Comparison of ENCODE assay signal across 8 cellular contexts in genomic region chr9:69324549-69325401, GRCh38. TPM values are rescaled to one million over a fixed set of nuclear protein-coding genes. Genes with fewer than 3 reads are reported as not detected.
A peak's percentile ranks its signal among the peaks of the same experiment; 100 is the strongest.
DNase-seq lines count a peak whose midpoint lies in the region; ATAC-seq and TF ChIP-seq lines count a peak whose summit lies in the region.

Gene ENTREP1 (plus strand): TSS chr9:69325215. CDS start chr9:69325310, 95 bp downstream.

- H2AFZ ChIP-seq in HCT116 (ENCODE audit: low read depth, low read length, poor library complexity, severe bottlenecking), result peak within 1 kb of the TSS; percentile 84

- peaks cover 69% of the 10 kb centered on the region for H3K27me3 Mint-ChIP-seq in dendritic cell treated with granulocyte-macrophage colony-stimulating factor and Interleukin-4, amounts not matched to agents 40 ng/mL and 50 ng/mL, for 4 days
- peaks cover 76% of the 10 kb centered on the region for H3K27me3 Mint-ChIP-seq in stimulated activated naive CD8-positive, alpha-beta T cell treated with anti-CD3 and anti-CD28 coated beads, Interleukin-15, amount 100 ng/mL, for 72 hours

- peak within 1 kb of the TSS; percentile 74 for H3K4me3 Mint-ChIP-seq in dendritic cell treated with granulocyte-macrophage colony-stimulating factor and Interleukin-4, amounts not matched to agents 40 ng/mL and 50 ng/mL, for 4 days
- H3K4me3 Mint-ChIP-seq in stimulated activated naive CD8-positive, alpha-beta T cell treated with anti-CD3 and anti-CD28 coated beads, Interleukin-15, amount 100 ng/mL, for 72 hours, result peak within 1 kb of the TSS; percentile 45 to 53

- no peaks in the 10 kb centered on the region for H3K9me3 ChIP-seq in HCT116 (ENCODE audit: control insufficient read depth in 1 of 2, insufficient read depth in 1 of 2, low read depth in 1 of 2, low read length in 2 of 2)

- BruUV-seq in HCT116 (replicated peaks; lab: Mats Ljungman, UMichigan), result no TSS peak

- peaks cover 26% of the 10 kb centered on the region for H3K27me3 ChIP-seq in HCT116 (ENCODE audit: insufficient read depth, low read length)

- no peak within 1 kb of the TSS for H3K27ac ChIP-seq in HCT116 (ENCODE audit: low read depth, low read length)

- peaks cover 4 to 7% of the 10 kb centered on the region in 2 experiments; a peak in 3 of 4 replicates for H3K4me1 ChIP-seq in HCT116 (ENCODE audit: control insufficient read depth in 1 of 2, insufficient read depth in 2 of 2, low read length in 2 of 2)

- peak; percentile 95 for ATAC-seq in HCT116
- ATAC-seq in stimulated activated naive CD8-positive, alpha-beta T cell treated with anti-CD3 and anti-CD28 coated beads, Interleukin-15, amount 100 ng/mL, for 72 hours, result peak; percentile 50

- no peaks in the 10 kb centered on the region for H3K9me3 Mint-ChIP-seq in dendritic cell treated with granulocyte-macrophage colony-stimulating factor and Interleukin-4, amounts not matched to agents 40 ng/mL and 50 ng/mL, for 4 days
- no peaks in the 10 kb centered on the region for H3K9me3 Mint-ChIP-seq in stimulated activated naive CD8-positive, alpha-beta T cell treated with anti-CD3 and anti-CD28 coated beads, Interleukin-15, amount 100 ng/mL, for 72 hours

- H3K9me2 ChIP-seq in HCT116 (ENCODE audit: insufficient read depth), result no peaks in the 10 kb centered on the region

- no peaks in the 10 kb centered on the region for H3K36me3 ChIP-seq in HCT116 (ENCODE audit: control insufficient read depth in 1 of 2, insufficient read depth in 2 of 2, low read length in 2 of 2)

- peak within 1 kb of the TSS; percentile 40 to 62 for H3K4me3 ChIP-seq in HCT116 (replicated peaks in 1 of 2; ENCODE audit: low read depth in 1 of 2, low read length in 2 of 2)

- no peak for TF ChIP-seq POLR2A in HCT116 (IDR thresholded peaks at IDR 0.05; ENCODE audit: borderline replicate concordance, extremely low read depth, insufficient read depth, insufficient read length)

- peak within 1 kb of the TSS; percentile 95 for H3K4me2 ChIP-seq in HCT116 (ENCODE audit: low read length)

- peaks cover 17% of the 10 kb centered on the region for H3K4me1 Mint-ChIP-seq in dendritic cell treated with granulocyte-macrophage colony-stimulating factor and Interleukin-4, amounts not matched to agents 40 ng/mL and 50 ng/mL, for 4 days (ENCODE audit: low read depth)
- peaks cover 6% of the 10 kb centered on the region for H3K4me1 Mint-ChIP-seq in stimulated activated naive CD8-positive, alpha-beta T cell treated with anti-CD3 and anti-CD28 coated beads, Interleukin-15, amount 100 ng/mL, for 72 hours

- TF ChIP-seq RAD21 in HCT116 (IDR thresholded peaks at IDR 0.05; ENCODE audit: low read depth), result no peak

- POLR2A ChIA-PET in HCT116 (lab: Charles Lee), result no interaction called here

- H3K9ac ChIP-seq in HCT116 (ENCODE audit: low read length), result no peak within 1 kb of the TSS; the same call in 1 of the 2 replicates

- DNase-seq in CD1c-positive myeloid dendritic cell (ENCODE audit: extremely low spot score) (peak; percentile 48), HCT116 (ENCODE audit: low read depth, low spot score) (peak; percentile 24), NCI-H748 treated with DMSO at 0.1 percent for 48 hours (lab: John Stamatoyannopoulos, UW) (peak; percentile 50), left kidney (ENCODE audit: low read depth, low spot score) (peak; percentile 89)
- DNase-seq in stimulated activated naive CD8-positive, alpha-beta T cell treated with anti-CD3 and anti-CD28 coated beads, Interleukin-15, amount 100 ng/mL, for 72 hours, result no peak
- no peak for DNase-seq in effector CD4-positive, alpha-beta T cell
- no peak for DNase-seq in stimulated activated CD4-positive, alpha-beta T cell treated with anti-CD3 and anti-CD28 coated beads, Interleukin-4, amount 100 ng/mL, for 4 hours

- no peaks in the 10 kb centered on the region for H3K36me3 Mint-ChIP-seq in dendritic cell treated with granulocyte-macrophage colony-stimulating factor and Interleukin-4, amounts not matched to agents 40 ng/mL and 50 ng/mL, for 4 days (ENCODE audit: low read depth)

- CTCF ChIA-PET in HCT116 (lab: Charles Lee), result interaction anchor here (0.7 kb wide), 1 partner anchor 16 kb away, joined by 4 read pairs; no protein-coding TSS in a partner anchor

- no peaks in the 10 kb centered on the region for H4K20me1 ChIP-seq in HCT116 (ENCODE audit: insufficient read depth)

- no peak for TF ChIP-seq CTCF in HCT116 (IDR thresholded peaks at IDR 0.05 in 2 of 3, conservative IDR thresholded peaks at IDR 0.05 in 1 of 3; ENCODE audit: borderline replicate concordance in 1 of 3, insufficient read depth in 1 of 3, low read depth in 2 of 3, low read length in 2 of 3)

- intact Hi-C loops in HCT116 (cut with micrococcal nuclease), result loop anchor here (10.0 kb wide), 1 partner anchor 290 kb away; the partner anchor contains the start of gene FXN
- intact Hi-C loops in dendritic cell treated with granulocyte-macrophage colony-stimulating factor and Interleukin-4, amounts not matched to agents 40 ng/mL and 50 ng/mL, for 4 days (cut with micrococcal nuclease), result loop anchor here (10.0 kb wide), 1 partner anchor 50 kb away; no protein-coding TSS in a partner anchor

- peak within 1 kb of the TSS; percentile 52 for H3K27ac Mint-ChIP-seq in dendritic cell treated with granulocyte-macrophage colony-stimulating factor and Interleukin-4, amounts not matched to agents 40 ng/mL and 50 ng/mL, for 4 days
- H3K27ac Mint-ChIP-seq in stimulated activated naive CD8-positive, alpha-beta T cell treated with anti-CD3 and anti-CD28 coated beads, Interleukin-15, amount 100 ng/mL, for 72 hours, result peak within 1 kb of the TSS in 1 of 2 donors; percentile 48

- RAD21 ChIA-PET in HCT116 (lab: Charles Lee; ENCODE audit: low non-redundant PET in 1 of 2, low total read pairs in 2 of 2, uncharacterized antibody in 2 of 2, unreplicated experiment in 2 of 2), result no interaction called here

- H3K79me2 ChIP-seq in HCT116 (ENCODE audit: insufficient read depth, low read length), result no peaks in the 10 kb centered on the region

TF ChIP-seq in HCT116, 20 proteins besides CTCF, POLR2A, EP300 and RAD21:
- TF ChIP-seq EGR1 (IDR thresholded peaks at IDR 0.05; ENCODE audit: low read depth) (peak; percentile 60; the same call in 1 of the 2 replicates), EZH2 (IDR thresholded peaks at IDR 0.05) (no peak; the same call in 1 of the 2 replicates), ELF1 (IDR thresholded peaks at IDR 0.05; ENCODE audit: borderline replicate concordance, low read depth) (no peak), JUND (IDR thresholded peaks at IDR 0.05) (no peak), MAX (IDR thresholded peaks at IDR 0.05) (peak; percentile 67), CBX3 (IDR thresholded peaks at IDR 0.05; ENCODE audit: low read depth) (0 out of 2 replicates have a peak, but pooled peaks have one; percentile 41), POLR2AphosphoS5 (IDR thresholded peaks at IDR 0.05; ENCODE audit: low read depth, low read length) (peak; percentile 23; the same call in 1 of the 2 replicates), SP1 (IDR thresholded peaks at IDR 0.05; ENCODE audit: low read depth) (no peak), ZBTB33 (IDR thresholded peaks at IDR 0.05; ENCODE audit: extremely low read depth, insufficient replicate concordance, low read length) (no peak), ZNF274 (IDR thresholded peaks at IDR 0.05; ENCODE audit: low read depth, low read length) (no peak)

RNA-seq across cellular contexts. Expression of gene ENTREP1, which starts in this region (rescaled TPM):
- 1.1 TPM for total RNA-seq in HCT116 (2021; ENCODE audit: unreplicated experiment)
- polyA plus RNA-seq in HCT116 (2012), result 1.2 and 1.3 TPM in 2 replicates

Comparison
In these comparisons a context has a peak if more than half of its experiments do, and no peak if none do; other contexts are left out.
1. DNase-seq: peak in CD1c-positive myeloid dendritic cell (single experiment), HCT116 (single experiment), NCI-H748 treated with DMSO at 0.1 percent for 48 hours (single experiment) and left kidney (single experiment); none in stimulated activated naive CD8-positive, alpha-beta T cell treated with anti-CD3 and anti-CD28 coated beads, Interleukin-15, amount 100 ng/mL, for 72 hours (0 of 2), effector CD4-positive, alpha-beta T cell (single experiment) and stimulated activated CD4-positive, alpha-beta T cell treated with anti-CD3 and anti-CD28 coated beads, Interleukin-4, amount 100 ng/mL, for 4 hours (0 of 2).